Comparison of ENCODE assay signal across 16 cellular contexts in the genomic region with DNA sequence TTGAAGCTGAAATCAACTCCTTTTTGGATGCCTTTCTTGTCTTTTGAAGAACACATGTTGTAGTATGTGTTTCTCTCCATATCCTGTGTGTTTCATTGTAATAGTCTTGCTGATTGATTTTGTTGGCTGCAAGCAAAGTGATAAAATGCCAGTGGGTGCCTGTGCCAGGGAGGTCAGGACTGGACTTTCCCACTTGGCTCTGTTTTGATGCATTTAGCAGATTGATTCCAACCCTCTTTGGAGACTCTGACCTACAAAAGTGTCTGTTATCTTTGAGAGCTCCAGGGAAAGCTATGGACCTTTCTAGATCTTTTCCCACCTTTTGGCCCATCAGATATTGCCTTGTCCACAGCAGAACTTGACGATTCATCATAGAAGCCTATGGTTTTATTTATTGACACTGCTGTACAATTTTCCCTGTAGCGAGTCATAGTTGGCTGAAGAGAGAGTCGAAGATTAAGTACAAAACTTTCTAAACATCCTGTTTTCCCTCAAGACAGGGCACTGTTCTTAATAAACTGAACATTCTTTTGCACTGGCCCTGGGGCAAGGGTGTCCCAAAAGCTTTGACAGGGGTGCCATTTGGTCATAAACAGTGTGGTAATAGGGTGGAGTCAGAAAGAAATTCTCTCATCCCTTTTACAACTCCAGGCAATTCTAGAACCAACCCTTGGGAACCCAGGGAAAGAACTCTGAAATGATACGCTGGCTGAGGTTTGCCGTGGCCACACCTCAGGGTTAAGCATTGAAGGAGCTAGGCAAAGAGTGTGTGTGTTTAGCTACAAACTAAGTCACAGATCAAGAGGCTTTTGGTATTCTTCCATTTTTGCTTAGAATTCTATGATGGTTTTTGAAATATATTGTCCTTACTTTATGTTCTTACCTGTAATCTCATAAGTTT. TPM values are rescaled to one million over a fixed set of nuclear protein-coding genes. Genes with fewer than 3 reads are reported as not detected.
A peak's percentile ranks its signal among the peaks of the same experiment; 100 is the strongest.
DNase-seq lines count a peak whose midpoint lies in the region; ATAC-seq and TF ChIP-seq lines count a peak whose summit lies in the region.
"Had no signal": no experiment of that assay in that cellular context is flagged by ENCODE, and none has a peak within 500 bp of the region (broad histone marks: within the 10 kb centered on the region; RNA-seq: fewer than 3 reads in every experiment).

No MANE protein-coding gene starts in this region.

- H3K27me3 Mint-ChIP-seq in nephron progenitor cell (ENCODE audit: low read depth, poor library complexity) = peaks cover 4% of the 10 kb centered on the region
- H3K27me3 Mint-ChIP-seq in stimulated activated naive B cell treated with anti-CD40 and anti-IgM and Interleukin-4, amounts not matched to agents 10 μg/mL and 1 μg/mL and 100 μg/mL, for 72 hours = no peaks in the 10 kb centered on the region
- H3K27me3 Mint-ChIP-seq: activated B cell treated with CpG ODN at 0.5 μM for 24 hours; central memory CD8-positive, alpha-beta T cell had no signal

- peaks cover 97% of the 10 kb centered on the region for H3K36me3 Mint-ChIP-seq in nephron progenitor cell (ENCODE audit: low read depth)
- peaks cover 35 to 42% of the 10 kb centered on the region in 2 donors for H3K36me3 Mint-ChIP-seq in stimulated activated naive B cell treated with anti-CD40 and anti-IgM and Interleukin-4, amounts not matched to agents 10 μg/mL and 1 μg/mL and 100 μg/mL, for 72 hours

- ATAC-seq in HG03439 (IDR thresholded peaks at IDR 0.05; ENCODE audit: unreplicated experiment) (no peak), GM21529 (IDR thresholded peaks at IDR 0.05; ENCODE audit: unreplicated experiment) (no peak)
- ATAC-seq in stimulated activated naive B cell treated with anti-CD40 and anti-IgM and Interleukin-4, amounts not matched to agents 10 μg/mL and 1 μg/mL and 100 μg/mL, for 72 hours (replicated peaks) = no peak
- ATAC-seq: activated T-cell treated with anti-CD3 and anti-CD28 coated beads, Interleukin-2, amount 50 U/mL, for 72 hours; psoas muscle had no signal

- H3K4me3 Mint-ChIP-seq in nephron progenitor cell = no peak overlapping the region
- no peak overlapping the region for H3K4me3 Mint-ChIP-seq in stimulated activated naive B cell treated with anti-CD40 and anti-IgM and Interleukin-4, amounts not matched to agents 10 μg/mL and 1 μg/mL and 100 μg/mL, for 72 hours
- H3K4me3 Mint-ChIP-seq: activated B cell treated with CpG ODN at 0.5 μM for 24 hours; activated T-cell treated with anti-CD3 and anti-CD28 coated beads, Interleukin-2, amount 50 U/mL, for 72 hours; central memory CD8-positive, alpha-beta T cell had no signal

- DNase-seq in EL (peak; percentile 75), LoVo (ENCODE audit: low spot score) (peak; percentile 8), dermis microvascular lymphatic vessel endothelial cell (ENCODE audit: low read depth in 2 of 2) (peak; percentile 26 to 76), nephron progenitor cell (no peak), pons (ENCODE audit: low spot score) (no peak)
- no peak for DNase-seq in stimulated activated naive B cell treated with anti-CD40 and anti-IgM and Interleukin-4, amounts not matched to agents 10 μg/mL and 1 μg/mL and 100 μg/mL, for 72 hours
- DNase-seq: activated B cell treated with CpG ODN at 0.5 μM for 24 hours; activated T-cell treated with anti-CD3 and anti-CD28 coated beads, Interleukin-2, amount 50 U/mL, for 72 hours; DND-41; NCI-H1417 treated with DMSO at 0.1 percent for 48 hours; NCI-H69; psoas muscle; SHP77 had no signal

- H3K4me1 Mint-ChIP-seq in nephron progenitor cell = peaks cover 11% of the 10 kb centered on the region
- H3K4me1 Mint-ChIP-seq in stimulated activated naive B cell treated with anti-CD40 and anti-IgM and Interleukin-4, amounts not matched to agents 10 μg/mL and 1 μg/mL and 100 μg/mL, for 72 hours = peaks cover 6 to 35% of the 10 kb centered on the region in 2 donors

- no peak for TF ChIP-seq CTCF in nephron progenitor cell (IDR thresholded peaks at IDR 0.05)

- peaks cover 30% of the 10 kb centered on the region for H3K9me3 Mint-ChIP-seq in nephron progenitor cell
- peaks cover 2 to 4% of the 10 kb centered on the region in 2 donors for H3K9me3 Mint-ChIP-seq in stimulated activated naive B cell treated with anti-CD40 and anti-IgM and Interleukin-4, amounts not matched to agents 10 μg/mL and 1 μg/mL and 100 μg/mL, for 72 hours
- H3K9me3 Mint-ChIP-seq: activated B cell treated with CpG ODN at 0.5 μM for 24 hours; activated T-cell treated with anti-CD3 and anti-CD28 coated beads, Interleukin-2, amount 50 U/mL, for 72 hours; central memory CD8-positive, alpha-beta T cell had no signal

- peak overlapping the region; percentile 40 for H3K27ac Mint-ChIP-seq in nephron progenitor cell
- no peak overlapping the region for H3K27ac Mint-ChIP-seq in stimulated activated naive B cell treated with anti-CD40 and anti-IgM and Interleukin-4, amounts not matched to agents 10 μg/mL and 1 μg/mL and 100 μg/mL, for 72 hours
- H3K27ac Mint-ChIP-seq: activated B cell treated with CpG ODN at 0.5 μM for 24 hours; activated T-cell treated with anti-CD3 and anti-CD28 coated beads, Interleukin-2, amount 50 U/mL, for 72 hours had no signal

RNA-seq across cellular contexts. Expression of a gene that starts 53.7 kb away (rescaled TPM):
- total RNA-seq in dermis microvascular lymphatic vessel endothelial cell = 3.5 and 5.1 TPM in 2 replicates

Comparison
In these comparisons a context has a peak if more than half of its experiments do, and no peak if none do; other contexts are left out.
1. DNase-seq: peak in EL (single experiment), LoVo (single experiment) and dermis microvascular lymphatic vessel endothelial cell (2 of 2); none in nephron progenitor cell (single experiment), pons (single experiment) and stimulated activated naive B cell treated with anti-CD40 and anti-IgM and Interleukin-4, amounts not matched to agents 10 μg/mL and 1 μg/mL and 100 μg/mL, for 72 hours (single experiment).